ENCODE assay signal across 8 cellular contexts in the genomic region with DNA sequence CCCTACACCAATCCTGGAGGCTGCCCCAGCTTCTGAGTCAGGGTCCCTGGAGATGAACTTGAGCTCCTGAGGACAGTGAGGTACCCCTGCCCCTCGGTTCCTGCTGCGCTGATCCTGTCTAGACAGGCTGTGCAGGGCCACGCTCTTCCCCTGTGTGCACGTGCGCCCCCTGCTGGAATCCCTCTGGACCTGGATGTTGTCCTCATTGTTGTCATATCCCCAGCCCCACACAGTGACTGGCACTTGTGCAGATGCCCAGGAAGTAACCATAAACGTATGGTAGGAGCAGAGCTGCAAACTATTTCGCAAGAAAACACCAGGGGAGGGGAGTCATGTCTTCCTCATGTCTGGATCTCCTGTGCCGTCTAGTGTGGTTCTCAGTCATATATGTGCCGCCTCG.
DNase-seq lines count a peak whose midpoint lies in the region; ATAC-seq, FAIRE-seq and TF ChIP-seq lines count a peak whose summit lies in the region.

No MANE protein-coding gene starts in this region.

- POLR2A ChIA-PET in WTC11 (lab: Charles Lee) (no interaction called here), endothelial cell of umbilical vein (lab: Charles Lee) (no interaction called here)

- peak; percentile 81 for FAIRE-seq in endothelial cell of umbilical vein (lab: Jason Lieb, UNC)

- no peaks in the 10 kb centered on the region for H3K4me1 ChIP-seq in endothelial cell of umbilical vein (ENCODE audit: control insufficient read depth, extremely low read depth, insufficient read depth, low read length)

- TF ChIP-seq POLR2A in endothelial cell of umbilical vein (IDR thresholded peaks at IDR 0.05; ENCODE audit: low read depth, low read length) = no peak

- H3K9ac ChIP-seq in endothelial cell of umbilical vein (replicated peaks; ENCODE audit: extremely low read depth, insufficient read depth, low read length) = no peak overlapping the region

- H3K9me1 ChIP-seq in endothelial cell of umbilical vein (replicated peaks; ENCODE audit: control insufficient read depth, extremely low read depth, insufficient read depth, low read length) = no peaks in the 10 kb centered on the region

- peak; percentile 90 for ATAC-seq in WTC11
- ATAC-seq in GM19467 (IDR thresholded peaks at IDR 0.05; ENCODE audit: unreplicated experiment) = no peak

- H3K4me3 Mint-ChIP-seq in WTC11 (no peak overlapping the region), nephron (no peak overlapping the region)

- H3K27me3 Mint-ChIP-seq in WTC11 (ENCODE audit: low read depth) (no peaks in the 10 kb centered on the region; the same call in 1 of the 2 replicates), nephron (ENCODE audit: low read depth) (no peaks in the 10 kb centered on the region)

- TF ChIP-seq CTCF in WTC11 (IDR thresholded peaks at IDR 0.05) (no peak; the same call in none of the 2 replicates), endothelial cell of umbilical vein (IDR thresholded peaks at IDR 0.05; ENCODE audit: extremely low read depth in 1 of 2, insufficient read depth in 1 of 2, low read depth in 1 of 2, low read length in 2 of 2) (peak; percentile 68 to 75), nephron (IDR thresholded peaks at IDR 0.05; ENCODE audit: unreplicated experiment in 3 of 3) (peak; percentile 20 to 44 (median 29))

- dilution Hi-C loops in endothelial cell of umbilical vein (cut with MboI; ENCODE audit: extremely low pct_ligation_motif_present, low sequenced_read_pairs) = no loop called here

- H2AFZ ChIP-seq in endothelial cell of umbilical vein (ENCODE audit: low read depth, low read length) = no peak overlapping the region

- no TSS peak for BruUV-seq in endothelial cell of umbilical vein (replicated peaks; lab: Mats Ljungman, UMichigan)

- H4K20me1 ChIP-seq in endothelial cell of umbilical vein (replicated peaks; ENCODE audit: control insufficient read depth, extremely low read depth, insufficient read depth, low read length) = no peaks in the 10 kb centered on the region

- no peaks in the 10 kb centered on the region for H3K36me3 ChIP-seq in endothelial cell of umbilical vein (ENCODE audit: control insufficient read depth in 2 of 2, extremely low read depth in 1 of 2, insufficient read depth in 2 of 2, low read length in 2 of 2)

- H3K27ac ChIP-seq in endothelial cell of umbilical vein (ENCODE audit: insufficient read depth, low read depth, low read length) = no peak overlapping the region

- no peak overlapping the region for H3K4me3 ChIP-seq in endothelial cell of umbilical vein (replicated peaks in 1 of 3; ENCODE audit: insufficient read depth in 1 of 3, low read depth in 1 of 3, low read length in 3 of 3)

- H3K9me3 ChIP-seq in endothelial cell of umbilical vein (replicated peaks; ENCODE audit: control insufficient read depth, insufficient read depth, low read length) = no peaks in the 10 kb centered on the region

- intact Hi-C loops in endothelial cell of umbilical vein (cut with micrococcal nuclease) = loop anchor here (1.0 to 10.0 kb wide), 4 partner anchors 97 to 399 kb away; no protein-coding TSS in a partner anchor

- no peaks in the 10 kb centered on the region for H3K79me2 ChIP-seq in endothelial cell of umbilical vein (ENCODE audit: control insufficient read depth, insufficient read depth, low read length)

- H3K27ac Mint-ChIP-seq in WTC11 (no peak overlapping the region), nephron (no peak overlapping the region)

- H3K36me3 Mint-ChIP-seq in WTC11 = no peaks in the 10 kb centered on the region
- H3K36me3 Mint-ChIP-seq in nephron (ENCODE audit: low read depth) = peaks cover 9% of the 10 kb centered on the region

- H3K4me1 Mint-ChIP-seq in WTC11 (no peaks in the 10 kb centered on the region), nephron (no peaks in the 10 kb centered on the region)

- peaks cover 0 to 2% of the 10 kb centered on the region in 2 experiments for H3K27me3 ChIP-seq in endothelial cell of umbilical vein (ENCODE audit: control insufficient read depth in 2 of 2, insufficient read depth in 2 of 2, low read length in 2 of 2)

- DNase-seq in COLO668 (lab: John Stamatoyannopoulos, UW; ENCODE audit: unreplicated experiment) (peak; percentile 66), LoVo (ENCODE audit: low spot score) (peak; percentile 30), WTC11 (ENCODE audit: low spot score) (peak; percentile 77), endothelial cell of umbilical vein (ENCODE audit: low read depth, low spot score) (peak; percentile 44), GOT3 (lab: John Stamatoyannopoulos, UW) (no peak), AG08396 (ENCODE audit: low spot score) (no peak)

- H3K9me3 Mint-ChIP-seq in WTC11 (no peaks in the 10 kb centered on the region), nephron (peaks cover 4% of the 10 kb centered on the region)

- CTCF ChIA-PET in WTC11 (lab: Charles Lee) (interaction anchor here (0.6 to 2.0 kb wide), 22 partner anchors 9 to 408 kb away, joined by 3 to 24 read pairs (median 4); no protein-coding TSS in a partner anchor), endothelial cell of umbilical vein (lab: Charles Lee) (interaction anchor here (0.6 to 2.2 kb wide), 16 partner anchors 10 to 564 kb away, joined by 3 to 14 read pairs (median 4); no protein-coding TSS in a partner anchor)

- no peak overlapping the region for H3K4me2 ChIP-seq in endothelial cell of umbilical vein (ENCODE audit: insufficient read depth, low read length)

TF ChIP-seq in WTC11, 78 proteins besides CTCF, POLR2A, EP300 and RAD21:
- TF ChIP-seq TCF7 (CRISPR knock-in tag; IDR thresholded peaks at IDR 0.05; ENCODE audit: low read depth) (no peak), IRF2 (CRISPR knock-in tag; IDR thresholded peaks at IDR 0.05; ENCODE audit: borderline replicate concordance, low read depth) (no peak), CREM (CRISPR knock-in tag; IDR thresholded peaks at IDR 0.05) (no peak), CDX4 (CRISPR knock-in tag; IDR thresholded peaks at IDR 0.05; ENCODE audit: borderline replicate concordance) (no peak), MXD4 (CRISPR knock-in tag; IDR thresholded peaks at IDR 0.05; ENCODE audit: borderline replicate concordance) (no peak), MLX (CRISPR knock-in tag; IDR thresholded peaks at IDR 0.05) (no peak), ZNF671 (CRISPR knock-in tag; IDR thresholded peaks at IDR 0.05) (no peak), ELF4 (CRISPR knock-in tag; IDR thresholded peaks at IDR 0.05; ENCODE audit: low read depth) (no peak)
- TF ChIP-seq, protein P1, sequence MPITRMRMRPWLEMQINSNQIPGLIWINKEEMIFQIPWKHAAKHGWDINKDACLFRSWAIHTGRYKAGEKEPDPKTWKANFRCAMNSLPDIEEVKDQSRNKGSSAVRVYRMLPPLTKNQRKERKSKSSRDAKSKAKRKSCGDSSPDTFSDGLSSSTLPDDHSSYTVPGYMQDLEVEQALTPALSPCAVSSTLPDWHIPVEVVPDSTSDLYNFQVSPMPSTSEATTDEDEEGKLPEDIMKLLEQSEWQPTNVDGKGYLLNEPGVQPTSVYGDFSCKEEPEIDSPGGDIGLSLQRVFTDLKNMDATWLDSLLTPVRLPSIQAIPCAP (CRISPR knock-in tag; IDR thresholded peaks at IDR 0.05) = no peak

TF ChIP-seq in endothelial cell of umbilical vein, 7 proteins besides CTCF, POLR2A, EP300 and RAD21:
- TF ChIP-seq POLR2AphosphoS5 (IDR thresholded peaks at IDR 0.05; ENCODE audit: insufficient read depth, low read depth, low read length) = no peak
- TF ChIP-seq, protein P2, sequence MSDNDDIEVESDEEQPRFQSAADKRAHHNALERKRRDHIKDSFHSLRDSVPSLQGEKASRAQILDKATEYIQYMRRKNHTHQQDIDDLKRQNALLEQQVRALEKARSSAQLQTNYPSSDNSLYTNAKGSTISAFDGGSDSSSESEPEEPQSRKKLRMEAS (IDR thresholded peaks at IDR 0.05; ENCODE audit: insufficient read depth, insufficient read length) = peak; percentile 28

Comparison
In these comparisons a context has a peak if more than half of its experiments do, and no peak if none do; other contexts are left out.
1. DNase-seq: peak in COLO668 (single experiment), LoVo (single experiment), WTC11 (single experiment) and endothelial cell of umbilical vein (single experiment); none in GOT3 (single experiment) and AG08396 (single experiment).